In genomic region chr15:90936823-90937222, GRCh38 we compare ENCODE assay signal across 1 cellular context.
TF ChIP-seq lines count a peak whose summit lies in the region.

No MANE protein-coding gene starts in this region.

TF ChIP-seq in K562, 482 proteins besides CTCF, POLR2A, EP300 and RAD21:
- TF ChIP-seq ZNF121 (CRISPR knock-in tag; conservative IDR thresholded peaks at IDR 0.05) (peak; percentile 43; the same call in 1 of the 2 replicates), ZNF586 (CRISPR knock-in tag; conservative IDR thresholded peaks at IDR 0.05) (no peak)
